ENCODE assay signal across 26 cellular contexts in the genomic region with DNA sequence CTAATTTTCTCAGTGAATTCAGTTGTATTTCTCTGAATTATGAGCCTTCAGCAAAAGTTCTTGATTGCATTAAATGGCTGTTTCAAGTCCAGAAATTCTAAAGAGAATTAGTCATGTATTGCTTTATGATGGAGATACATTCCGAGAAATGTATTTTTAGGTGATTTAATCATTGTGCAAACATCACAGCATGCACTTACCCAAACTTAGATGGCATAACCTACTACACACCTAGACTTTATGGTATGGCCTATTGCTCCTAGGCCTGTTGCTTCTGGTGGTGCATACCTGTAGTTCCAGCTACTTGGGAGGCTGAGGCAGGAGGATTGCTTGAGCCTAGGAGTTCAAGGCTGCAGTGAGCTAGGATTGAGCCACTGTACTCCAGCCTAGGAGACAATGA. TPM values are rescaled to one million over a fixed set of nuclear protein-coding genes. Genes with fewer than 3 reads are reported as not detected.
A peak's percentile ranks its signal among the peaks of the same experiment; 100 is the strongest.
DNase-seq lines count a peak whose midpoint lies in the region; ATAC-seq and TF ChIP-seq lines count a peak whose summit lies in the region.
"Had no signal": no experiment of that assay in that cellular context is flagged by ENCODE, and none has a peak within 500 bp of the region (broad histone marks: within the 10 kb centered on the region; RNA-seq: fewer than 3 reads in every experiment).

No MANE protein-coding gene starts in this region.

- H3K4me3 ChIP-seq in breast epithelium, result no peak overlapping the region
- H3K4me3 ChIP-seq in epithelial cell of esophagus (ENCODE audit: low read length), result no peak overlapping the region
- no peak overlapping the region for H3K4me3 ChIP-seq in mucosa of descending colon
- H3K4me3 ChIP-seq: BLaER1 treated with 17β-estradiol and CSF1 and Interleukin-3, amounts not matched to agents 10 nM and 100 nM; GM23338; HAP-1; Peyer's patch had no signal

- H3K27me3 Mint-ChIP-seq in MCF 10A (ENCODE audit: insufficient read depth, unreplicated experiment), result no peaks in the 10 kb centered on the region

- BruUV-seq in MCF 10A (replicated peaks; lab: Mats Ljungman, UMichigan), result no TSS peak

- CTCF ChIA-PET in MCF 10A (lab: Yijun Ruan, JAX), result interaction anchor here (0.5 to 2.3 kb wide), 5 partner anchors 35 to 1334 kb away, joined by 3 to 14 read pairs (median 8); no protein-coding TSS in a partner anchor

- intact Hi-C loops in MCF 10A (cut with micrococcal nuclease) (no loop called here), breast epithelium (cut with DNase I; ENCODE audit: low total_unique reads) (no loop called here), mucosa of descending colon (cut with DNase I, micrococcal nuclease) (no loop called here)

- H3K36me3 ChIP-seq in breast epithelium (no peaks in the 10 kb centered on the region), mucosa of descending colon (ENCODE audit: low read depth) (no peaks in the 10 kb centered on the region)
- H3K36me3 ChIP-seq: BLaER1 treated with 17β-estradiol and CSF1 and Interleukin-3, amounts not matched to agents 10 nM and 100 nM; HAP-1; Peyer's patch had no signal

- ATAC-seq in mucosa of descending colon (peak; percentile 82), HG02610 (IDR thresholded peaks at IDR 0.05; ENCODE audit: unreplicated experiment) (no peak), GM18520 (IDR thresholded peaks at IDR 0.05; ENCODE audit: unreplicated experiment) (no peak)
- ATAC-seq: CD8-positive, alpha-beta T cell; GM23338; Right ventricle myocardium inferior had no signal

- H3K27me3 ChIP-seq in breast epithelium, result no peaks in the 10 kb centered on the region
- H3K27me3 ChIP-seq: BLaER1 treated with 17β-estradiol and CSF1 and Interleukin-3, amounts not matched to agents 10 nM and 100 nM; Peyer's patch had no signal

- no peaks in the 10 kb centered on the region for H3K4me1 ChIP-seq in breast epithelium
- peaks cover 38% of the 10 kb centered on the region for H3K4me1 ChIP-seq in mucosa of descending colon (ENCODE audit: low read depth)
- H3K4me1 ChIP-seq: BLaER1 treated with 17β-estradiol and CSF1 and Interleukin-3, amounts not matched to agents 10 nM and 100 nM; HAP-1 had no signal

- TF ChIP-seq CTCF in MCF 10A (IDR thresholded peaks at IDR 0.05; ENCODE audit: unreplicated experiment) (no peak), breast epithelium (IDR thresholded peaks at IDR 0.05) (no peak), epithelial cell of esophagus (IDR thresholded peaks at IDR 0.05; ENCODE audit: insufficient read depth, low read depth, low read length, missing control alignments) (no peak), mucosa of descending colon (IDR thresholded peaks at IDR 0.05) (no peak)

- no peak overlapping the region for H3K4me3 Mint-ChIP-seq in MCF 10A (ENCODE audit: unreplicated experiment)
- H3K4me3 Mint-ChIP-seq: CD8-positive, alpha-beta T cell; GM23338 had no signal

- no peak overlapping the region for H3K27ac ChIP-seq in breast epithelium
- H3K27ac ChIP-seq: 22Rv1; BLaER1 treated with 17β-estradiol and CSF1 and Interleukin-3, amounts not matched to agents 10 nM and 100 nM had no signal

- no peaks in the 10 kb centered on the region for H3K9me3 Mint-ChIP-seq in MCF 10A (ENCODE audit: unreplicated experiment)
- H3K9me3 Mint-ChIP-seq: CD8-positive, alpha-beta T cell; GM23338 had no signal

- H3K4me1 Mint-ChIP-seq in MCF 10A (ENCODE audit: insufficient read depth, unreplicated experiment), result peaks cover 27% of the 10 kb centered on the region

- H3K27ac Mint-ChIP-seq in MCF 10A (ENCODE audit: low read depth, unreplicated experiment), result peak overlapping the region; percentile 82
- H3K27ac Mint-ChIP-seq: CD8-positive, alpha-beta T cell; GM23338 had no signal

- POLR2A ChIA-PET in MCF 10A (lab: Yijun Ruan, JAX), result interaction anchor here (0.6 to 1.0 kb wide), 3 partner anchors 10 to 90 kb away, joined by 3 to 4 read pairs (median 3); a partner anchor contains a TSS

- TF ChIP-seq POLR2A in breast epithelium (IDR thresholded peaks at IDR 0.05), result no peak

- no peaks in the 10 kb centered on the region for H3K36me3 Mint-ChIP-seq in MCF 10A (ENCODE audit: insufficient read depth, unreplicated experiment)
- H3K36me3 Mint-ChIP-seq: CD8-positive, alpha-beta T cell had no signal

- DNase-seq in MCF 10A (ENCODE audit: unreplicated experiment) (peak; percentile 66), breast epithelium (ENCODE audit: low spot score in 2 of 2) (no peak), epithelial cell of esophagus (ENCODE audit: low read depth) (peak; percentile 89), mucosa of descending colon (no peak)
- DNase-seq in activated CD4-positive, CD25-positive, alpha-beta regulatory T cell (lab: John Stamatoyannopoulos, UW), result no peak
- DNase-seq in stimulated activated naive CD4-positive, alpha-beta T cell (lab: John Stamatoyannopoulos, UW), result no peak
- DNase-seq: CD8-positive, alpha-beta T cell; DMS153; KG1; MV-4-11; NCI-H1105 treated with DMSO at 0.1 percent for 48 hours; NCI-H1694; NCI-H2081; NCI-H2171; NCI-H345; NCI-H524; NCI-H774; NK-92 treated with Interleukin-12 subunit alpha and Interleukin-12 subunit beta, amount 100 ng/mL, for 24 hours; Peyer's patch had no signal

- H3K9me3 ChIP-seq in breast epithelium (peaks cover 4 to 11% of the 10 kb centered on the region in 2 donors), mucosa of descending colon (no peaks in the 10 kb centered on the region)

RNA-seq across cellular contexts. Expression of a gene that starts 44.2 kb away (rescaled TPM):
- not detected in 2 replicates for total RNA-seq in MCF 10A (2022)
- 1 to 10 TPM in 1 of 3 donors, not detected in 2; 5.2 TPM for total RNA-seq in breast epithelium
- total RNA-seq in mucosa of descending colon, result 100 to 1,000 TPM; 239 to 506 (median 426) TPM
- total RNA-seq: CD8-positive, alpha-beta T cell; GM23338; Right ventricle myocardium inferior had no signal

Comparison
In these comparisons a context has a peak if more than half of its experiments do, and no peak if none do; other contexts are left out.
1. DNase-seq: peak in MCF 10A (single experiment) and epithelial cell of esophagus (single experiment); none in breast epithelium (0 of 2), mucosa of descending colon (0 of 3), activated CD4-positive, CD25-positive, alpha-beta regulatory T cell (0 of 4) and stimulated activated naive CD4-positive, alpha-beta T cell (0 of 6).
2. RNA of a gene that starts 44.2 kb away (total RNA-seq): 239 to 506 TPM in mucosa of descending colon; not detected in MCF 10A and 5.2 TPM in breast epithelium; every median in the first group is over 10 times any median in the second.